ENCODE assay signal across 11 cellular contexts in the genomic region with DNA sequence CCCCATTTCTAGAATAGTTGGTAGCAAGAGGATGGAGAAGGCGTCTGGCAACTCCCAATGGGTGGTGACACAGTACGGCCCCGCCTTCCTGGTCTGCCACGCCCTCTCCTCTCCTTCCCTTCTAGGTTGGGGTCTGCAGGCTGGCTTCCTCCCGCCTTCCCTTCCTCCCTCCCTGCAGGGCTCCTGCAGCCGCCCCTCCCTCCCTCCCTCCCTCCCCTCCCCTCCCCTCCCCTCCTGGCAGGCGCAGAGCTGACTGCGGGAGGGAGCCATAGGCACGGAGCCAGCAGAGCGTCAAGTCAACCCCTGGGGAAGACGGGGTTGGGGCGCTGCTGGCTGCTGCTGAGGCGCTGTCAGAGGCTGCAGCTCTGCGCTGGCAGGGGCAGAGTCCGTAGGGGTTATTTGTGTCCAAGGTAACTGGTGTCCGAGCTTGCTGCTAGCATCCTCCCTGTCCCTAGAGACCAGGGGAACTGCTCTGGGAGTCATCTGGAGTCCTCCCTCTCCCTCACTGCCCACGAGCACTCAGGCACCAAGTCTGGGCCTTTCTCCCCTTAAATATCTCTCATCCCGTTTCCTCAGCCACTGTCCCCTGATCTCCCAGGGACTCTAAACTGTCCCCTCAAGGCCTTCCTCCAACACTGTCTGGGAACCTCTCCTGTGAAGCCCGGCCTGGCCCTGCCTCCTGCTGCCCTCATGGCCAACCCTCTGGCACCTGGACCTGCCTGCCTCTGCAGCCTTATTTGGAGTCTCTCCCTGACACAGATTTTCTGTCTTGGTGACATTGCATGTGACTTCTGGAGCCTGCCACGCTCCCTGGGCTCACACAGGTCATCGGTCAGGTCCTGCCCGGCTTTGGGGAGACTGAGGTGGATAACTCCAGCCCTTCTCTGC. TPM values are rescaled to one million over a fixed set of nuclear protein-coding genes. Genes with fewer than 3 reads are reported as not detected.
DNase-seq lines count a peak whose midpoint lies in the region; ATAC-seq and TF ChIP-seq lines count a peak whose summit lies in the region.
"Had no signal": no experiment of that assay in that cellular context is flagged by ENCODE, and none has a peak within 500 bp of the region (broad histone marks: within the 10 kb centered on the region; RNA-seq: fewer than 3 reads in every experiment).

No MANE protein-coding gene starts in this region.

- peak overlapping the region; percentile 94 for H3K4me2 ChIP-seq in hepatocyte
- H3K4me2 ChIP-seq in smooth muscle cell = peak overlapping the region; percentile 63

- H3K27me3 Mint-ChIP-seq in activated CD4-positive, alpha-beta T cell treated with anti-CD3 and anti-CD28 coated beads, Interleukin-2, amount 10 ng/mL, durations not matched to agents 24 days and 14 days = peaks cover 31% of the 10 kb centered on the region

- intact Hi-C loops in activated CD4-positive, alpha-beta T cell treated with anti-CD3 and anti-CD28 coated beads, Interleukin-2, amount 10 ng/mL, durations not matched to agents 24 days and 14 days (cut with micrococcal nuclease) = no loop called here

- ATAC-seq in GM18502 (IDR thresholded peaks at IDR 0.05; ENCODE audit: poor library complexity, unreplicated experiment) (no peak), HG03159 (IDR thresholded peaks at IDR 0.05; ENCODE audit: unreplicated experiment) (no peak)

- H3K9me2 ChIP-seq in hepatocyte (replicated peaks; ENCODE audit: insufficient read depth) = no peaks in the 10 kb centered on the region

- no peaks in the 10 kb centered on the region for H3K36me3 Mint-ChIP-seq in activated CD4-positive, alpha-beta T cell treated with anti-CD3 and anti-CD28 coated beads, Interleukin-2, amount 10 ng/mL, durations not matched to agents 24 days and 14 days (ENCODE audit: low read depth)

- TF ChIP-seq CTCF in hepatocyte (IDR thresholded peaks at IDR 0.05; ENCODE audit: poor library complexity) = no peak
- TF ChIP-seq CTCF in smooth muscle cell (IDR thresholded peaks at IDR 0.05; ENCODE audit: borderline replicate concordance, insufficient read depth, poor library complexity, severe bottlenecking) = no peak

- H3K9me3 ChIP-seq in hepatocyte (ENCODE audit: low read depth) (no peaks in the 10 kb centered on the region), smooth muscle cell (replicated peaks; ENCODE audit: low read depth) (no peaks in the 10 kb centered on the region)

- H3K4me1 ChIP-seq in hepatocyte (ENCODE audit: insufficient read depth) = peaks cover 30% of the 10 kb centered on the region
- H3K4me1 ChIP-seq in smooth muscle cell (ENCODE audit: low read depth) = peaks cover 28% of the 10 kb centered on the region

- H3K79me2 ChIP-seq in hepatocyte = no peaks in the 10 kb centered on the region
- H3K79me2 ChIP-seq in smooth muscle cell (ENCODE audit: low read depth) = no peaks in the 10 kb centered on the region

- H2AFZ ChIP-seq in hepatocyte (no peak overlapping the region), smooth muscle cell (ENCODE audit: low read depth) (no peak overlapping the region)

- H3K4me1 Mint-ChIP-seq in activated CD4-positive, alpha-beta T cell treated with anti-CD3 and anti-CD28 coated beads, Interleukin-2, amount 10 ng/mL, durations not matched to agents 24 days and 14 days = peaks cover 27% of the 10 kb centered on the region

- H3K36me3 ChIP-seq in hepatocyte (replicated peaks; ENCODE audit: insufficient read depth, low read depth) (no peaks in the 10 kb centered on the region), smooth muscle cell (ENCODE audit: low read depth) (no peaks in the 10 kb centered on the region)

- H4K20me1 ChIP-seq in hepatocyte (ENCODE audit: insufficient read depth, poor library complexity, severe bottlenecking) = no peaks in the 10 kb centered on the region
- H4K20me1 ChIP-seq in smooth muscle cell (ENCODE audit: low read depth) = no peaks in the 10 kb centered on the region

- H3K27ac ChIP-seq in hepatocyte (peak overlapping the region; percentile 99), smooth muscle cell (ENCODE audit: low read depth) (no peak overlapping the region)
- H3K27ac ChIP-seq: epithelial cell of prostate had no signal

- H3K4me3 ChIP-seq in hepatocyte = no peak overlapping the region
- H3K4me3 ChIP-seq in smooth muscle cell = no peak overlapping the region

- H3K27me3 ChIP-seq in hepatocyte (no peaks in the 10 kb centered on the region), smooth muscle cell (ENCODE audit: low read depth) (no peaks in the 10 kb centered on the region)

- DNase-seq in activated CD4-positive, alpha-beta T cell treated with anti-CD3 and anti-CD28 coated beads, Interleukin-2, amount 10 ng/mL, durations not matched to agents 24 days and 14 days = peak; percentile 76
- no peak for DNase-seq in activated CD4-positive, alpha-beta T cell treated with anti-CD3 and anti-CD28 coated beads for 48 hours
- DNase-seq in NCI-H345 treated with DMSO at 0.1 percent for 48 hours (lab: John Stamatoyannopoulos, UW; ENCODE audit: unreplicated experiment) (peak; percentile 20), hepatocyte (ENCODE audit: low spot score) (peak; percentile 79), smooth muscle cell (lab: John Stamatoyannopoulos, UW; ENCODE audit: unreplicated experiment) (no peak), cortex of kidney (lab: John Stamatoyannopoulos, UW) (no peak)
- DNase-seq: NCI-H1048; stimulated activated CD4-positive, alpha-beta T cell treated with anti-CD3 and anti-CD28 coated beads, Interleukin-1b, Interleukin-23, amount 100 ng/mL, for 48 hours had no signal

- H3K9ac ChIP-seq in smooth muscle cell (ENCODE audit: low read depth) = no peak overlapping the region

- 26% methylated on average over 17 of the region's 22 CpGs for WGBS in hepatocyte (ENCODE audit: low lambda C conversion rate, missing lambda C conversion rate)
- WGBS in smooth muscle cell (ENCODE audit: low lambda C conversion rate) = 37% methylated on average over 14 of the region's 22 CpGs

- H3K4me3 Mint-ChIP-seq in activated CD4-positive, alpha-beta T cell treated with anti-CD3 and anti-CD28 coated beads, Interleukin-2, amount 10 ng/mL, durations not matched to agents 24 days and 14 days = peak overlapping the region; percentile 34

- peaks cover 8% of the 10 kb centered on the region for H3F3A ChIP-seq in smooth muscle cell (ENCODE audit: low read depth)

- no peaks in the 10 kb centered on the region for H3K9me3 Mint-ChIP-seq in activated CD4-positive, alpha-beta T cell treated with anti-CD3 and anti-CD28 coated beads, Interleukin-2, amount 10 ng/mL, durations not matched to agents 24 days and 14 days

- H3K27ac Mint-ChIP-seq in activated CD4-positive, alpha-beta T cell treated with anti-CD3 and anti-CD28 coated beads, Interleukin-2, amount 10 ng/mL, durations not matched to agents 24 days and 14 days = peak overlapping the region; percentile 17

RNA-seq across cellular contexts. Expression of a gene that starts 57.4 kb away (rescaled TPM):
- total RNA-seq in activated CD4-positive, alpha-beta T cell treated with anti-CD3 and anti-CD28 coated beads, Interleukin-2, amount 10 ng/mL, durations not matched to agents 24 days and 14 days = 1.3 and 1.6 TPM in 2 replicates
- total RNA-seq in hepatocyte (6.7 and 13.8 TPM in 2 replicates), smooth muscle cell (4.8 TPM in 2 replicates)
- polyA plus RNA-seq in hepatocyte (9.3 and 20.0 TPM in 2 replicates), smooth muscle cell (1.6 and 8.8 TPM in 2 replicates)

Comparison
In these comparisons a context has a peak if more than half of its experiments do, and no peak if none do; other contexts are left out.
1. DNase-seq: peak in activated CD4-positive, alpha-beta T cell treated with anti-CD3 and anti-CD28 coated beads, Interleukin-2, amount 10 ng/mL, durations not matched to agents 24 days and 14 days (single experiment), NCI-H345 treated with DMSO at 0.1 percent for 48 hours (single experiment) and hepatocyte (single experiment); none in activated CD4-positive, alpha-beta T cell treated with anti-CD3 and anti-CD28 coated beads for 48 hours (single experiment), smooth muscle cell (single experiment) and cortex of kidney (single experiment).